In the genomic region with DNA sequence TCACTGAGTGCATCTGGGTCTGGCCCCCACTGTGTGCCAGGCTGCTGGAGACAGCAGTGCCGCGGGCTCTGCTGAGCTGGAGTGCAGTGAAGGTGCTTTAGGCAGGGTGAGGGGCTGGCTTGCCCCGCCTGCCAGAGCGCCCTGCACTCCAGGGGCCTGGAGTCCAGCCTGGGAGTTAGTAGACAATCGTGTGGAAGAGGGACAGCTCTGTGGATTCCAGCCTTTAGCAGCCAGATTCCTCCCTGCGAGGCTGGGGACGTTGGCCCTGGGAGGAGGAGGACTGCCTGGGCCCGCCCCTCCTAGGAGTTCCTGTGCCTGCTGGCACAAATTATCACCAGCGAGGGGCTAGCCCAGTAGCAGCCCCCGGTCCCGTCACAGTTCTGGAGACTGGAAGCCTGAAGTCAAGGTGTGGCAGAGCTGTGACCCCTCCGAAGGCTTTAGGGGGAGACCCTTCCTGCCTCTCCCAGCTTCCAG, we compare ENCODE assay signal across 24 cellular contexts. TPM values are rescaled to one million over a fixed set of nuclear protein-coding genes. Genes with fewer than 3 reads are reported as not detected.
DNase-seq lines count a peak whose midpoint lies in the region; ATAC-seq and TF ChIP-seq lines count a peak whose summit lies in the region.
"Had no signal": no experiment of that assay in that cellular context is flagged by ENCODE, and none has a peak within 500 bp of the region (broad histone marks: within the 10 kb centered on the region; RNA-seq: fewer than 3 reads in every experiment).

No MANE protein-coding gene starts in this region.

- H3K36me3 ChIP-seq in BLaER1 (peaks cover 24% of the 10 kb centered on the region), GM23338 (ENCODE audit: insufficient read depth) (no peaks in the 10 kb centered on the region), colonic mucosa (no peaks in the 10 kb centered on the region), mesendoderm (ENCODE audit: control insufficient read depth, insufficient read depth, low read length) (no peaks in the 10 kb centered on the region), gastroesophageal sphincter (peaks cover 0 to 7% of the 10 kb centered on the region in 2 donors)
- H3K36me3 ChIP-seq: thyroid gland had no signal

- peak overlapping the region; percentile 99 for H3K27ac ChIP-seq in BLaER1
- H3K27ac ChIP-seq in GM23338 (ENCODE audit: low read depth), result no peak overlapping the region
- no peak overlapping the region for H3K27ac ChIP-seq in colonic mucosa
- H3K27ac ChIP-seq in mesendoderm (ENCODE audit: low read depth, low read length), result no peak overlapping the region
- H3K27ac ChIP-seq in gastroesophageal sphincter, result no peak overlapping the region
- H3K27ac ChIP-seq: skin epidermis, thyroid gland had no signal

- ATAC-seq in GM23338, result peak; percentile 16
- ATAC-seq in gastroesophageal sphincter, result no peak
- no peak for ATAC-seq in GM18498 (IDR thresholded peaks at IDR 0.05; ENCODE audit: unreplicated experiment)
- ATAC-seq: mucosa of descending colon had no signal

- H4K8ac ChIP-seq in mesendoderm (ENCODE audit: low read depth, low read length), result no peak overlapping the region

- H2BK120ac ChIP-seq in mesendoderm (ENCODE audit: low read depth, low read length), result no peak overlapping the region

- H4K20me1 ChIP-seq in BLaER1 (peaks cover 80% of the 10 kb centered on the region), GM23338 (replicated peaks; ENCODE audit: insufficient read depth) (peaks cover 10% of the 10 kb centered on the region; the same call in 1 of the 2 replicates)

- H3K9me3 Mint-ChIP-seq in GM23338, result no peaks in the 10 kb centered on the region
- H3K9me3 Mint-ChIP-seq: activated T-helper 1 cell treated with anti-CD3 and anti-CD28 coated beads, Interleukin-12 subunit alpha, Interleukin-12 subunit beta, Interleukin-2, Interleukin-4 antibody, amounts not matched to agents 30 ng/mL and 10 ng/mL and 1 ng/mL, durations not matched to agents 14 hours and 24 hours and 36 hours had no signal

- H3K56ac ChIP-seq in mesendoderm (ENCODE audit: low read length), result no peak overlapping the region

- H3K4ac ChIP-seq in mesendoderm (ENCODE audit: low read depth, low read length), result no peak overlapping the region

- peak overlapping the region; percentile 41 for H3K9ac ChIP-seq in BLaER1
- H3K9ac ChIP-seq in colonic mucosa (ENCODE audit: low read depth in 2 of 2, low read length in 2 of 2), result no peak overlapping the region
- H3K9ac ChIP-seq in mesendoderm (ENCODE audit: low read length), result no peak overlapping the region

- intact Hi-C loops in colonic mucosa (cut with DNase I), result no loop called here

- no peak for TF ChIP-seq EP300 in gastroesophageal sphincter (IDR thresholded peaks at IDR 0.05)

- no peaks in the 10 kb centered on the region for H3K36me3 Mint-ChIP-seq in GM23338 (ENCODE audit: low read depth)
- H3K36me3 Mint-ChIP-seq: activated naive CD8-positive, alpha-beta T cell had no signal

- no peak overlapping the region for H2BK15ac ChIP-seq in mesendoderm (replicated peaks; ENCODE audit: low read depth)

- peaks cover 23% of the 10 kb centered on the region for H3K9me3 ChIP-seq in BLaER1
- H3K9me3 ChIP-seq in colonic mucosa, result no peaks in the 10 kb centered on the region
- H3K9me3 ChIP-seq in gastroesophageal sphincter, result peaks cover 0 to 15% (median 0%) of the 10 kb centered on the region in 3 donors
- H3K9me3 ChIP-seq: mucosa of descending colon, thyroid gland had no signal

- peaks cover 19% of the 10 kb centered on the region for H3K27me3 Mint-ChIP-seq in GM23338 (ENCODE audit: insufficient read depth, low read depth, poor library complexity)
- H3K27me3 Mint-ChIP-seq: progenitor cell of endocrine pancreas had no signal

- no peaks in the 10 kb centered on the region for H3K27me3 ChIP-seq in BLaER1
- H3K27me3 ChIP-seq in GM23338 (ENCODE audit: insufficient read depth), result no peaks in the 10 kb centered on the region
- no peaks in the 10 kb centered on the region for H3K27me3 ChIP-seq in colonic mucosa
- H3K27me3 ChIP-seq in mesendoderm (ENCODE audit: insufficient read depth, low read length, poor library complexity), result no peaks in the 10 kb centered on the region
- no peaks in the 10 kb centered on the region for H3K27me3 ChIP-seq in gastroesophageal sphincter
- H3K27me3 ChIP-seq: thyroid gland had no signal

- no peak overlapping the region for H3K27ac Mint-ChIP-seq in GM23338
- H3K27ac Mint-ChIP-seq: activated naive CD8-positive, alpha-beta T cell; activated T-helper 1 cell treated with anti-CD3 and anti-CD28 coated beads, Interleukin-12 subunit alpha, Interleukin-12 subunit beta, Interleukin-2, Interleukin-4 antibody, amounts not matched to agents 30 ng/mL and 10 ng/mL and 1 ng/mL, durations not matched to agents 14 hours and 24 hours and 36 hours had no signal

- no CpG with 5 or more reads among the region's 12 CpGs for WGBS in mesendoderm (ENCODE audit: extremely low coverage, insufficient coverage, low lambda C conversion rate)
- WGBS in gastroesophageal sphincter (ENCODE audit: low coverage in 1 of 2), 2 donors, result no CpG with 5 or more reads among the region's 12 CpGs

- no peak for TF ChIP-seq POLR2A in gastroesophageal sphincter (IDR thresholded peaks at IDR 0.05)

- no peak overlapping the region for H3K4me3 Mint-ChIP-seq in GM23338
- H3K4me3 Mint-ChIP-seq: activated naive CD8-positive, alpha-beta T cell; activated T-helper 1 cell treated with anti-CD3 and anti-CD28 coated beads, Interleukin-12 subunit alpha, Interleukin-12 subunit beta, Interleukin-2, Interleukin-4 antibody, amounts not matched to agents 30 ng/mL and 10 ng/mL and 1 ng/mL, durations not matched to agents 14 hours and 24 hours and 36 hours; CD4-positive, alpha-beta memory T cell had no signal

- H3K79me1 ChIP-seq in mesendoderm (ENCODE audit: low read length), result peaks cover 21% of the 10 kb centered on the region

- H3K4me2 ChIP-seq in BLaER1 (peak overlapping the region; percentile 96), GM23338 (no peak overlapping the region), mesendoderm (ENCODE audit: low read length) (no peak overlapping the region)

- peaks cover 44% of the 10 kb centered on the region for H3K79me2 ChIP-seq in GM23338 (replicated peaks; ENCODE audit: insufficient read depth)
- H3K79me2 ChIP-seq in mesendoderm (ENCODE audit: control insufficient read depth, insufficient read depth, low read length), result peaks cover 3% of the 10 kb centered on the region

- no peak overlapping the region for H3K23ac ChIP-seq in mesendoderm (ENCODE audit: low read length)

- H4K5ac ChIP-seq in mesendoderm (ENCODE audit: low read length), result no peak overlapping the region

- no peaks in the 10 kb centered on the region for H3F3A ChIP-seq in GM23338 (replicated peaks; ENCODE audit: low read depth)

- H3K18ac ChIP-seq in mesendoderm (ENCODE audit: low read length), result no peak overlapping the region

- H3K4me3 ChIP-seq in BLaER1, result peak overlapping the region; percentile 35; the same call in 1 of the 2 replicates
- no peak overlapping the region for H3K4me3 ChIP-seq in GM23338
- H3K4me3 ChIP-seq in colonic mucosa, result no peak overlapping the region
- H3K4me3 ChIP-seq in mesendoderm (ENCODE audit: low read length), result no peak overlapping the region
- no peak overlapping the region for H3K4me3 ChIP-seq in gastroesophageal sphincter
- H3K4me3 ChIP-seq: mucosa of descending colon, skin epidermis, thyroid gland had no signal

- DNase-seq in GM23338 (ENCODE audit: low spot score), result no peak
- peak; percentile 13 for DNase-seq in colonic mucosa
- peak; percentile 34 for DNase-seq in mesendoderm
- DNase-seq in DMS53 (lab: John Stamatoyannopoulos, UW), result no peak
- no peak for DNase-seq in cerebellar cortex (ENCODE audit: low spot score)
- DNase-seq: activated CD4-positive, CD25-positive, alpha-beta regulatory T cell treated with anti-CD3 and anti-CD28 coated beads, Interleukin-2, amount 50 U/mL, for 72 hours; CD4-positive, alpha-beta memory T cell; GF-D8; KG1; mucosa of descending colon; NCI-H1694; NCI-H226; NCI-H774; stimulated activated CD4-positive, alpha-beta T cell treated with anti-CD3 and anti-CD28 coated beads, Interleukin-4, amount 100 ng/mL, for 1 hour; stimulated activated naive CD4-positive, alpha-beta T cell had no signal

- peaks cover 99% of the 10 kb centered on the region for H3K4me1 ChIP-seq in BLaER1
- peaks cover 6% of the 10 kb centered on the region; the same call in 1 of the 2 replicates for H3K4me1 ChIP-seq in GM23338 (ENCODE audit: insufficient read depth)
- peaks cover 2% of the 10 kb centered on the region for H3K4me1 ChIP-seq in colonic mucosa
- no peaks in the 10 kb centered on the region for H3K4me1 ChIP-seq in mesendoderm (ENCODE audit: control insufficient read depth, low read depth, low read length)
- H3K4me1 ChIP-seq in gastroesophageal sphincter, result peaks cover 0 to 63% (median 13%) of the 10 kb centered on the region in 3 donors

- H2AFZ ChIP-seq in GM23338, result no peak overlapping the region

- peaks cover 45% of the 10 kb centered on the region for H3K4me1 Mint-ChIP-seq in GM23338

- H3K9me2 ChIP-seq in GM23338 (ENCODE audit: insufficient read depth), result no peaks in the 10 kb centered on the region

- no peak overlapping the region for H2BK5ac ChIP-seq in mesendoderm (ENCODE audit: low read length)

- no peak for TF ChIP-seq CTCF in GM23338 (conservative IDR thresholded peaks at IDR 0.05; ENCODE audit: low read depth in 2 of 2)
- no peak for TF ChIP-seq CTCF in colonic mucosa (IDR thresholded peaks at IDR 0.05)
- no peak for TF ChIP-seq CTCF in gastroesophageal sphincter (IDR thresholded peaks at IDR 0.05)

- H2AK5ac ChIP-seq in mesendoderm (ENCODE audit: low read length), result no peak overlapping the region

TF ChIP-seq in GM23338, 12 proteins besides CTCF, POLR2A, EP300 and RAD21 (continues in another document):
- TF ChIP-seq EZH2 (IDR thresholded peaks at IDR 0.05; ENCODE audit: low read depth, unreplicated experiment), result no peak
- TF ChIP-seq NANOG (IDR thresholded peaks at IDR 0.05; ENCODE audit: borderline replicate concordance), result no peak

RNA-seq across cellular contexts. Expression of gene RGS12, which starts 7.4 kb away (rescaled TPM):
- 13.4 and 19.0 TPM in 2 replicates for total RNA-seq in GM23338 (2014; rRNA removed; shearing (Covaris generic))
- polyA plus RNA-seq in GM23338 (2016; fragmentation: Nextera tagmentation; extraction: Ambion mirVana), result 8.0 and 8.2 TPM in 2 replicates
- total RNA-seq in colonic mucosa, result 10 to 100 TPM; 18.0 to 25.7 TPM
- polyA plus RNA-seq in mesendoderm (2013, experiment 1 of 2), result 7.8 TPM
- 8.4 TPM for polyA plus RNA-seq in mesendoderm (2013, experiment 2 of 2)
- total RNA-seq in gastroesophageal sphincter, result 10 to 100 TPM; 24.1 to 32.7 (median 29.1) TPM

RNA-seq across cellular contexts. Expression of gene MSANTD1, which starts 51.3 kb away (rescaled TPM):
- 1.0 and 1.2 TPM in 2 replicates for total RNA-seq in GM23338 (2014; rRNA removed; shearing (Covaris generic))
- 0.29 and 0.31 TPM in 2 replicates for polyA plus RNA-seq in GM23338 (2016; fragmentation: Nextera tagmentation; extraction: Ambion mirVana)
- total RNA-seq in colonic mucosa (1 to 10 TPM in 1 of 2 donors, under 1 TPM in 1; 0.40 to 1.3 TPM), gastroesophageal sphincter (1 to 10 TPM in 2 of 4 donors, under 1 TPM in 1, not detected in 1; 0.78 to 6.9 (median 1.5) TPM)
- polyA plus RNA-seq in mesendoderm (2013, experiment 1 of 2), result 0.14 TPM
- 0.15 TPM for polyA plus RNA-seq in mesendoderm (2013, experiment 2 of 2)
- polyA plus RNA-seq: fibroblast of lung had no signal

Comparison
In these comparisons a context has a peak if more than half of its experiments do, and no peak if none do; other contexts are left out.
1. DNase-seq: peak in colonic mucosa (single experiment) and mesendoderm (single experiment); none in GM23338 (single experiment), DMS53 (single experiment) and cerebellar cortex (single experiment).